Comparison of ENCODE assay signal across 14 cellular contexts in genomic region chr18:45517181-45517741, GRCh38.
A peak's percentile ranks its signal among the peaks of the same experiment; 100 is the strongest.
DNase-seq lines count a peak whose midpoint lies in the region; ATAC-seq and TF ChIP-seq lines count a peak whose summit lies in the region.
"Had no signal": no experiment of that assay in that cellular context is flagged by ENCODE, and none has a peak within 500 bp of the region (broad histone marks: within the 10 kb centered on the region; RNA-seq: fewer than 3 reads in every experiment).

No MANE protein-coding gene starts in this region.

- H2AFZ ChIP-seq in SK-N-SH (ENCODE audit: low read depth), result no peak overlapping the region
- no peak overlapping the region for H2AFZ ChIP-seq in H9 (ENCODE audit: low read length)

- H2BK15ac ChIP-seq in H9 (ENCODE audit: low read depth, low read length), result no peak overlapping the region

- H2BK12ac ChIP-seq in H9 (ENCODE audit: insufficient read length, low read depth, low read length), result no peak overlapping the region

- H3K36me3 ChIP-seq in SK-N-SH (replicated peaks in 1 of 2; ENCODE audit: control insufficient read depth in 1 of 2, insufficient read depth in 2 of 2, low read length in 1 of 2) (no peaks in the 10 kb centered on the region), gastroesophageal sphincter (no peaks in the 10 kb centered on the region), vagina (no peaks in the 10 kb centered on the region)

- no peaks in the 10 kb centered on the region for H3K79me1 ChIP-seq in H9 (ENCODE audit: insufficient read depth, low read depth, low read length, poor library complexity, severe bottlenecking)

- H3K27ac ChIP-seq in SK-N-SH (ENCODE audit: low read depth in 2 of 2, low read length in 1 of 2) (no peak overlapping the region), gastroesophageal sphincter (peak overlapping the region; percentile 35 to 62 (median 46)), vagina (peak overlapping the region; percentile 69), H9 (ENCODE audit: insufficient read length, low read depth, low read length) (no peak overlapping the region)
- H3K27ac ChIP-seq: 22Rv1 had no signal

- POLR2A ChIA-PET in SK-N-SH (lab: Yijun Ruan, JAX), result no interaction called here

- no peak overlapping the region for H3K9ac ChIP-seq in SK-N-SH
- H3K9ac ChIP-seq in H9 (ENCODE audit: extremely low read depth, insufficient read length, low read length), result no peak overlapping the region

- H3K4me3 ChIP-seq in SK-N-SH (ENCODE audit: low read depth in 2 of 2, low read length in 1 of 2) (no peak overlapping the region), gastroesophageal sphincter (no peak overlapping the region), vagina (no peak overlapping the region)

- TF ChIP-seq EP300 in SK-N-SH (IDR thresholded peaks at IDR 0.05; ENCODE audit: borderline replicate concordance in 1 of 2, low read depth in 1 of 2, low read length in 1 of 2) (no peak), gastroesophageal sphincter (IDR thresholded peaks at IDR 0.05) (no peak)

- H3T11ph ChIP-seq in H9 (ENCODE audit: low read length), result no peak overlapping the region

- peaks cover 8% of the 10 kb centered on the region for H3K27me3 Mint-ChIP-seq in osteocyte (ENCODE audit: unreplicated experiment)
- H3K27me3 Mint-ChIP-seq in H9 (ENCODE audit: low read depth), result no peaks in the 10 kb centered on the region; the same call in 1 of the 2 replicates

- TF ChIP-seq CTCF in SK-N-SH (IDR thresholded peaks at IDR 0.05) (no peak), gastroesophageal sphincter (IDR thresholded peaks at IDR 0.05) (no peak), osteocyte (IDR thresholded peaks at IDR 0.05) (no peak), vagina (IDR thresholded peaks at IDR 0.05) (no peak), H9 (conservative IDR thresholded peaks at IDR 0.05) (no peak)

- H3K56ac ChIP-seq in H9 (ENCODE audit: insufficient read length, low read depth, low read length), result no peak overlapping the region

- H3K18ac ChIP-seq in H9 (ENCODE audit: insufficient read length, low read depth, low read length), result no peak overlapping the region

- H3K4me3 Mint-ChIP-seq in osteocyte (ENCODE audit: unreplicated experiment) (no peak overlapping the region), H9 (no peak overlapping the region)

- peak overlapping the region; percentile 91 for H3K27ac Mint-ChIP-seq in osteocyte (ENCODE audit: unreplicated experiment)
- no peak overlapping the region for H3K27ac Mint-ChIP-seq in H9

- no peak overlapping the region for H4K91ac ChIP-seq in H9 (ENCODE audit: insufficient read length, low read depth, low read length)

- H2BK20ac ChIP-seq in H9 (ENCODE audit: low read depth, low read length, poor library complexity, severe bottlenecking), result no peak overlapping the region

- H3K9me3 Mint-ChIP-seq in osteocyte (ENCODE audit: unreplicated experiment) (no peaks in the 10 kb centered on the region), H9 (no peaks in the 10 kb centered on the region)

- H4K5ac ChIP-seq in H9 (ENCODE audit: insufficient read length, low read depth, low read length), result no peak overlapping the region

- no peaks in the 10 kb centered on the region for H4K20me1 ChIP-seq in SK-N-SH (ENCODE audit: insufficient read depth)
- H4K20me1 ChIP-seq in H9 (ENCODE audit: control insufficient read depth, insufficient read depth, insufficient read length), result no peaks in the 10 kb centered on the region

- H2BK5ac ChIP-seq in H9 (ENCODE audit: insufficient read length, low read length), result no peak overlapping the region

- peaks cover 8 to 13% of the 10 kb centered on the region in 2 experiments for H3K4me1 ChIP-seq in SK-N-SH (ENCODE audit: control insufficient read depth in 1 of 2, insufficient read depth in 2 of 2, low read depth in 1 of 2, low read length in 1 of 2)
- peaks cover 4 to 45% (median 11%) of the 10 kb centered on the region in 3 donors for H3K4me1 ChIP-seq in gastroesophageal sphincter
- peaks cover 24% of the 10 kb centered on the region for H3K4me1 ChIP-seq in vagina
- H3K4me1 ChIP-seq in H9 (ENCODE audit: insufficient read depth, low read length), result no peaks in the 10 kb centered on the region; the same call in 1 of the 2 replicates

- TF ChIP-seq RAD21 in SK-N-SH (IDR thresholded peaks at IDR 0.05; ENCODE audit: low read length), result no peak

- H3K9me3 ChIP-seq in SK-N-SH (no peaks in the 10 kb centered on the region), gastroesophageal sphincter (no peaks in the 10 kb centered on the region), vagina (no peaks in the 10 kb centered on the region), H9 (ENCODE audit: control insufficient read depth, low read depth, low read length) (no peaks in the 10 kb centered on the region)

- no peak overlapping the region for H2AK5ac ChIP-seq in H9 (ENCODE audit: insufficient read length, low read length)

- H3K79me2 ChIP-seq in SK-N-SH (ENCODE audit: insufficient read depth), result no peaks in the 10 kb centered on the region
- H3K79me2 ChIP-seq in H9 (ENCODE audit: insufficient read depth, low read length), result no peaks in the 10 kb centered on the region

- no peaks in the 10 kb centered on the region for H3K27me3 ChIP-seq in SK-N-SH (ENCODE audit: insufficient read depth)
- H3K27me3 ChIP-seq in gastroesophageal sphincter, result no peaks in the 10 kb centered on the region
- no peaks in the 10 kb centered on the region for H3K27me3 ChIP-seq in vagina
- no peaks in the 10 kb centered on the region for H3K27me3 ChIP-seq in H9 (ENCODE audit: insufficient read depth, low read length)

- intact Hi-C loops in vagina (cut with DNase I), result no loop called here

- DNase-seq in SK-N-SH, result no peak
- peak; percentile 91 for DNase-seq in osteocyte (ENCODE audit: extremely low spot score, unreplicated experiment)
- no peak for DNase-seq in vagina (ENCODE audit: extremely low spot score in 2 of 2)
- DNase-seq in H9, result no peak
- no peak for DNase-seq in activated effector memory CD4-positive, alpha-beta T cell treated with Interleukin-2 at 50 U/mL for 16 hours
- DNase-seq: activated CD8-positive, alpha-beta memory T cell treated with anti-CD3 and anti-CD28 coated beads, Interleukin-2, amount 50 U/mL, for 48 hours; DMS53; Kasumi-1; stimulated activated CD4-positive, alpha-beta T cell treated with anti-CD3 and anti-CD28 coated beads, Interleukin-2, amount 100 ng/mL, for 24 hours; stimulated activated naive CD8-positive, alpha-beta T cell treated with anti-CD3 and anti-CD28 coated beads, Interleukin-15, Interleukin-2, amounts not matched to agents 100 U/mL and 50 U/mL, for 24 hours had no signal

- H3K36me3 Mint-ChIP-seq in osteocyte (ENCODE audit: unreplicated experiment) (peaks cover 2% of the 10 kb centered on the region), H9 (ENCODE audit: insufficient read depth in 1 of 3, low read depth in 3 of 3) (no peaks in the 10 kb centered on the region)

- H3K23ac ChIP-seq in H9 (ENCODE audit: insufficient read length, low read depth, low read length), result no peak overlapping the region

- CTCF ChIA-PET in SK-N-SH (lab: Yijun Ruan, JAX), result no interaction called here

- H2BK120ac ChIP-seq in H9 (ENCODE audit: low read depth, low read length, poor library complexity, severe bottlenecking), result no peak overlapping the region

- H3K4me2 ChIP-seq in SK-N-SH (no peak overlapping the region), H9 (ENCODE audit: insufficient read depth, insufficient read length, low read length) (no peak overlapping the region)

- peaks cover 72% of the 10 kb centered on the region for H3K4me1 Mint-ChIP-seq in osteocyte (ENCODE audit: unreplicated experiment)
- H3K4me1 Mint-ChIP-seq in H9, result peaks cover 6 to 8% of the 10 kb centered on the region in 2 experiments

- H3K4ac ChIP-seq in H9 (ENCODE audit: low read depth, low read length), result no peak overlapping the region

- no peaks in the 10 kb centered on the region for H3K23me2 ChIP-seq in H9 (ENCODE audit: insufficient read length, low read depth, low read length, poor library complexity, severe bottlenecking)

- ATAC-seq in SK-N-SH treated with all-trans-retinoic acid at 6 μM for 48 hours (peak; percentile 38; the same call in 2 of the 3 replicates), gastroesophageal sphincter (peak; percentile 77), HG02870 (IDR thresholded peaks at IDR 0.05; ENCODE audit: unreplicated experiment) (no peak)
- ATAC-seq: stimulated activated naive CD8-positive, alpha-beta T cell treated with anti-CD3 and anti-CD28 coated beads, Interleukin-15, Interleukin-2, amounts not matched to agents 100 U/mL and 50 U/mL, for 24 hours had no signal

- TF ChIP-seq POLR2A in gastroesophageal sphincter (IDR thresholded peaks at IDR 0.05) (no peak), vagina (IDR thresholded peaks at IDR 0.05) (no peak)

- H3K9me2 ChIP-seq in SK-N-SH, result no peaks in the 10 kb centered on the region

- no peak overlapping the region for H4K8ac ChIP-seq in H9 (replicated peaks; ENCODE audit: insufficient read length, low read depth, low read length)

- WGBS in SK-N-SH (ENCODE audit: low lambda C conversion rate), result 70% methylated on average over 11 of the region's 11 CpGs
- 53 to 56% methylated on average over 3 to 8 of the region's 11 CpGs for WGBS in gastroesophageal sphincter (ENCODE audit: low coverage in 1 of 2), 2 donors
- WGBS in H9 (ENCODE audit: extremely low coverage, insufficient read length, low lambda C conversion rate), result no CpG with 5 or more reads among the region's 11 CpGs

- H3F3A ChIP-seq in SK-N-SH (replicated peaks; ENCODE audit: insufficient read depth), result no peaks in the 10 kb centered on the region

- H3K14ac ChIP-seq in H9 (ENCODE audit: insufficient read depth, low read length), result no peak overlapping the region

TF ChIP-seq in SK-N-SH treated with all-trans-retinoic acid at 6 μM for 48 hours, 23 proteins besides CTCF, POLR2A, EP300 and RAD21:
- TF ChIP-seq CSDC2 (CRISPR knock-in tag; IDR thresholded peaks at IDR 0.05) (no peak), TOX (CRISPR knock-in tag; IDR thresholded peaks at IDR 0.05; ENCODE audit: borderline replicate concordance) (no peak), PPARA (CRISPR knock-in tag; IDR thresholded peaks at IDR 0.05; ENCODE audit: borderline replicate concordance) (no peak)
TF ChIP-seq in SK-N-SH treated with all-trans-retinoic acid at 6 μM for 48 hours: peak in this region for 0.

TF ChIP-seq in SK-N-SH, 30 proteins besides CTCF, POLR2A, EP300 and RAD21 (continues in another document):
- no peak for TF ChIP-seq RXRA (IDR thresholded peaks at IDR 0.05; ENCODE audit: borderline replicate concordance, low read depth)
- no peak for TF ChIP-seq PBX3 (IDR thresholded peaks at IDR 0.05)
- no peak for TF ChIP-seq SMC3 (IDR thresholded peaks at IDR 0.05; ENCODE audit: low read depth, low read length)
- TF ChIP-seq JUND (IDR thresholded peaks at IDR 0.05), result no peak

Comparison
In these comparisons a context has a peak if more than half of its experiments do, and no peak if none do; other contexts are left out.
1. H3K27ac ChIP-seq: peak in gastroesophageal sphincter (4 of 4) and vagina (single experiment); none in SK-N-SH (0 of 2) and H9 (single experiment).